In genomic region chr5:148960070-148960769, GRCh38 we compare ENCODE assay signal across 27 cellular contexts.
"Had no signal": no experiment of that assay in that cellular context is flagged by ENCODE, and none has a peak within 500 bp of the region (broad histone marks: within the 10 kb centered on the region; RNA-seq: fewer than 3 reads in every experiment).

No MANE protein-coding gene starts in this region.

- H3K27ac ChIP-seq: left lung, lower lobe of right lung, ovary, right atrium auricular region, spleen, suprapubic skin, thoracic aorta, tibial artery, vagina had no signal

- H3K9me3 ChIP-seq: left lung, lower lobe of right lung, mucosa of descending colon, ovary, right atrium auricular region, spleen, suprapubic skin, thoracic aorta, tibial artery, vagina had no signal

- H3K4me1 Mint-ChIP-seq: nephron progenitor cell had no signal

- H3K4me1 ChIP-seq: vagina had no signal

- H3K4me3 ChIP-seq: left lung, lower lobe of right lung, mucosa of descending colon, ovary, right atrium auricular region, spleen, suprapubic skin, thoracic aorta, tibial artery, vagina had no signal

- H3K36me3 Mint-ChIP-seq: natural killer cell; stimulated activated effector memory CD8-positive, alpha-beta T cell treated with anti-CD3 and anti-CD28 coated beads, Interleukin-12 subunit alpha, Interleukin-12 subunit beta, amount 100 ng/mL, for 72 hours had no signal

- DNase-seq: head of caudate nucleus; hippocampal formation; kidney glomerular epithelial cell; left cardiac atrium; left lung; lower lobe of right lung; mammary epithelial cell; midbrain; mucosa of descending colon; natural killer cell; nephron progenitor cell; ovary; small intestine; spleen; stimulated activated CD4-positive, alpha-beta T cell treated with anti-CD3 and anti-CD28 coated beads, Interleukin-4, amount 100 ng/mL, for 24 hours; stimulated activated naive CD4-positive, alpha-beta T cell; tibial artery; trophoblast cell had no signal

- H3K9me3 Mint-ChIP-seq: natural killer cell; nephron progenitor cell; stimulated activated effector memory CD8-positive, alpha-beta T cell treated with anti-CD3 and anti-CD28 coated beads, Interleukin-12 subunit alpha, Interleukin-12 subunit beta, amount 100 ng/mL, for 72 hours; stimulated activated naive CD8-positive, alpha-beta T cell treated with anti-CD3 and anti-CD28 coated beads, Interleukin-15, Interleukin-2, amounts not matched to agents 100 ng/mL and 50 ng/mL, for 24 hours had no signal

- FAIRE-seq: keratinocyte, small intestine had no signal

- H3K27me3 Mint-ChIP-seq: stimulated activated naive CD8-positive, alpha-beta T cell treated with anti-CD3 and anti-CD28 coated beads, Interleukin-15, Interleukin-2, amounts not matched to agents 100 ng/mL and 50 ng/mL, for 24 hours had no signal

- H3K27ac Mint-ChIP-seq: natural killer cell; nephron progenitor cell; progenitor cell of endocrine pancreas; stimulated activated effector memory CD8-positive, alpha-beta T cell treated with anti-CD3 and anti-CD28 coated beads, Interleukin-12 subunit alpha, Interleukin-12 subunit beta, amount 100 ng/mL, for 72 hours; stimulated activated naive CD8-positive, alpha-beta T cell treated with anti-CD3 and anti-CD28 coated beads, Interleukin-15, Interleukin-2, amounts not matched to agents 100 ng/mL and 50 ng/mL, for 24 hours had no signal

- ATAC-seq: left cardiac atrium; left lung; lower lobe of right lung; mucosa of descending colon; sciatic nerve; stimulated activated effector memory CD8-positive, alpha-beta T cell treated with anti-CD3 and anti-CD28 coated beads, Interleukin-12 subunit alpha, Interleukin-12 subunit beta, amount 100 ng/mL, for 72 hours had no signal

- H3K27me3 ChIP-seq: left lung, ovary, right atrium auricular region, spleen, suprapubic skin, tibial artery, vagina had no signal

- H3K36me3 ChIP-seq: left lung, lower lobe of right lung, ovary, right atrium auricular region, spleen, suprapubic skin, thoracic aorta, tibial artery, vagina had no signal

- H3K4me3 Mint-ChIP-seq: natural killer cell; nephron progenitor cell; stimulated activated effector memory CD8-positive, alpha-beta T cell treated with anti-CD3 and anti-CD28 coated beads, Interleukin-12 subunit alpha, Interleukin-12 subunit beta, amount 100 ng/mL, for 72 hours; stimulated activated naive CD8-positive, alpha-beta T cell treated with anti-CD3 and anti-CD28 coated beads, Interleukin-15, Interleukin-2, amounts not matched to agents 100 ng/mL and 50 ng/mL, for 24 hours had no signal
